1 cellular context compared by ENCODE assay signal in genomic region chr16:740764-741505, GRCh38.
TF ChIP-seq lines count a peak whose summit lies in the region.

TSS of gene CIAO3 (minus strand) at chr16:740997. CDS start at chr16:740985, 12 bp downstream.

TF ChIP-seq in K562, 482 proteins besides CTCF, POLR2A, EP300 and RAD21 (continued from another document and continues in another):
- TF ChIP-seq FOXA3 (CRISPR knock-in tag; conservative IDR thresholded peaks at IDR 0.05 in 1 of 2, IDR thresholded peaks at IDR 0.05 in 1 of 2), result peak in 1 of 2 experiments; percentile 54; a peak in 1 of 4 replicates
- peak; percentile 91 for TF ChIP-seq HMGN3 (IDR thresholded peaks at IDR 0.05; ENCODE audit: borderline replicate concordance, extremely low read depth, insufficient read length, low read depth, low read length)
- peak; percentile 90 for TF ChIP-seq ATF2 (CRISPR knock-in tag; IDR thresholded peaks at IDR 0.05)
- TF ChIP-seq FOSL1 (tag; conservative IDR thresholded peaks at IDR 0.05), result 0 out of 2 replicates have a peak, but pooled peaks have one; percentile 23
- no peak for TF ChIP-seq SLC30A9 (CRISPR knock-in tag; IDR thresholded peaks at IDR 0.05)
- TF ChIP-seq TCFL5 (CRISPR knock-in tag; conservative IDR thresholded peaks at IDR 0.05), result no peak
- no peak for TF ChIP-seq ZC3H11A (IDR thresholded peaks at IDR 0.05; ENCODE audit: low read depth, low read length)
- no peak for TF ChIP-seq ARHGAP35 (IDR thresholded peaks at IDR 0.05; ENCODE audit: partially characterized antibody)
- TF ChIP-seq RBM39 (optimal IDR thresholded peaks at IDR 0.05; ENCODE audit: low read depth, low read length), result no peak
- peak; percentile 65 for TF ChIP-seq SUPT5H (IDR thresholded peaks at IDR 0.05)
- TF ChIP-seq CBFA2T3 (IDR thresholded peaks at IDR 0.05), result no peak
- TF ChIP-seq FOXP1 (CRISPR knock-in tag; IDR thresholded peaks at IDR 0.05), result 0 out of 2 replicates have a peak, but pooled peaks have one; percentile 88
- TF ChIP-seq ZNF764 (CRISPR knock-in tag; IDR thresholded peaks at IDR 0.05; ENCODE audit: low read depth), result no peak
- TF ChIP-seq KDM5B (IDR thresholded peaks at IDR 0.05; ENCODE audit: insufficient replicate concordance, low read depth, low read length), result peak; percentile 78
- no peak for TF ChIP-seq LARP7 (IDR thresholded peaks at IDR 0.05)
- TF ChIP-seq NCOA6 (IDR thresholded peaks at IDR 0.05), result no peak
- TF ChIP-seq NCOA2 (IDR thresholded peaks at IDR 0.05; ENCODE audit: partially characterized antibody in 2 of 2), result no peak
- TF ChIP-seq CEBPB (tag; IDR thresholded peaks at IDR 0.05), result no peak
- TF ChIP-seq ZNF174 (CRISPR knock-in tag; IDR thresholded peaks at IDR 0.05), result no peak
- TF ChIP-seq TFAP4 (CRISPR knock-in tag; IDR thresholded peaks at IDR 0.05; ENCODE audit: borderline replicate concordance), result peak; percentile 98
- TF ChIP-seq ZNF277 (CRISPR knock-in tag; IDR thresholded peaks at IDR 0.05; ENCODE audit: borderline replicate concordance), result no peak
- TF ChIP-seq KLF10 (CRISPR knock-in tag; IDR thresholded peaks at IDR 0.05), result no peak
- TF ChIP-seq PCBP1 (IDR thresholded peaks at IDR 0.05; ENCODE audit: low read depth, low read length, poor library complexity, severe bottlenecking), result peak; percentile 68
- TF ChIP-seq CBX2 (IDR thresholded peaks at IDR 0.05; ENCODE audit: insufficient read depth, low read length, poor library complexity, severe bottlenecking), result no peak
- TF ChIP-seq COPS2 (conservative IDR thresholded peaks at IDR 0.05), result no peak
- TF ChIP-seq RBBP5 (IDR thresholded peaks at IDR 0.05; ENCODE audit: borderline replicate concordance, insufficient read depth, low read length, poor library complexity, severe bottlenecking), result no peak
- peak; percentile 83 to 90 for TF ChIP-seq MAZ (CRISPR knock-in tag; conservative IDR thresholded peaks at IDR 0.05 in 1 of 2, IDR thresholded peaks at IDR 0.05 in 1 of 2)
- TF ChIP-seq ZNF551 (CRISPR knock-in tag; IDR thresholded peaks at IDR 0.05), result no peak
- TF ChIP-seq DMBX1 (CRISPR knock-in tag; IDR thresholded peaks at IDR 0.05; ENCODE audit: borderline replicate concordance), result no peak
- peak; percentile 8 for TF ChIP-seq ZFP36 (IDR thresholded peaks at IDR 0.05; ENCODE audit: low read depth, low read length, partially characterized antibody)
- no peak for TF ChIP-seq ZNF511 (CRISPR knock-in tag; IDR thresholded peaks at IDR 0.05)
- TF ChIP-seq PRMT5 (CRISPR knock-in tag; IDR thresholded peaks at IDR 0.05), result no peak
- no peak for TF ChIP-seq TRIM28 (IDR thresholded peaks at IDR 0.05)
- TF ChIP-seq NEUROD1 (IDR thresholded peaks at IDR 0.05; ENCODE audit: borderline replicate concordance, low read depth, low read length, partially characterized antibody), result no peak
- peak; percentile 80 for TF ChIP-seq RBFOX2 (IDR thresholded peaks at IDR 0.05; ENCODE audit: low read depth, low read length)
- TF ChIP-seq BHLHE40 (IDR thresholded peaks at IDR 0.05; ENCODE audit: low read length), result peak; percentile 54; the same call in 1 of the 2 replicates
- TF ChIP-seq GABPA (tag; conservative IDR thresholded peaks at IDR 0.05; ENCODE audit: low read depth), result peak; percentile 58; the same call in 1 of the 2 replicates
- TF ChIP-seq NCOR1 (IDR thresholded peaks at IDR 0.05), result peak; percentile 28; the same call in 1 of the 2 replicates
- no peak for TF ChIP-seq NUFIP1 (IDR thresholded peaks at IDR 0.05; ENCODE audit: partially characterized antibody)
- peak; percentile 100 for TF ChIP-seq CTCFL (IDR thresholded peaks at IDR 0.05; ENCODE audit: borderline replicate concordance, insufficient read depth, low read depth, low read length, poor library complexity, severe bottlenecking)
- no peak for TF ChIP-seq TOE1 (IDR thresholded peaks at IDR 0.05; ENCODE audit: borderline replicate concordance)
- no peak for TF ChIP-seq TOE1 (CRISPR knock-in tag; IDR thresholded peaks at IDR 0.05; ENCODE audit: borderline replicate concordance, low read depth)
- TF ChIP-seq PTRF (tag; IDR thresholded peaks at IDR 0.05), result no peak
- TF ChIP-seq ZNF75A (CRISPR knock-in tag; IDR thresholded peaks at IDR 0.05), result no peak
- no peak for TF ChIP-seq SNRNP70 (optimal IDR thresholded peaks at IDR 0.05; ENCODE audit: low read depth, low read length)
- TF ChIP-seq MAFK (IDR thresholded peaks at IDR 0.05; ENCODE audit: low read length), result no peak
- peak; percentile 47; the same call in 1 of the 2 replicates for TF ChIP-seq SPI1 (IDR thresholded peaks at IDR 0.05; ENCODE audit: borderline replicate concordance, low read depth, low read length)
- TF ChIP-seq FOXA1 (IDR thresholded peaks at IDR 0.05; ENCODE audit: borderline replicate concordance), result no peak
- TF ChIP-seq CEBPZ (IDR thresholded peaks at IDR 0.05; ENCODE audit: borderline replicate concordance, low read depth, low read length), result no peak
- TF ChIP-seq MITF (IDR thresholded peaks at IDR 0.05), result peak; percentile 84
- TF ChIP-seq ZBTB34 (CRISPR knock-in tag; IDR thresholded peaks at IDR 0.05), result no peak
- no peak for TF ChIP-seq PURB (CRISPR knock-in tag; IDR thresholded peaks at IDR 0.05; ENCODE audit: low read depth)
- no peak for TF ChIP-seq DPF2 (IDR thresholded peaks at IDR 0.05)
- no peak for TF ChIP-seq ZNF655 (CRISPR knock-in tag; IDR thresholded peaks at IDR 0.05)
- TF ChIP-seq ARID2 (IDR thresholded peaks at IDR 0.05), result no peak
- no peak for TF ChIP-seq NCOA1 (IDR thresholded peaks at IDR 0.05; ENCODE audit: low read depth)
- peak; percentile 63 to 84 for TF ChIP-seq MNT (conservative IDR thresholded peaks at IDR 0.05)
